Comparison of ENCODE assay signal across 8 cellular contexts in the genomic region with DNA sequence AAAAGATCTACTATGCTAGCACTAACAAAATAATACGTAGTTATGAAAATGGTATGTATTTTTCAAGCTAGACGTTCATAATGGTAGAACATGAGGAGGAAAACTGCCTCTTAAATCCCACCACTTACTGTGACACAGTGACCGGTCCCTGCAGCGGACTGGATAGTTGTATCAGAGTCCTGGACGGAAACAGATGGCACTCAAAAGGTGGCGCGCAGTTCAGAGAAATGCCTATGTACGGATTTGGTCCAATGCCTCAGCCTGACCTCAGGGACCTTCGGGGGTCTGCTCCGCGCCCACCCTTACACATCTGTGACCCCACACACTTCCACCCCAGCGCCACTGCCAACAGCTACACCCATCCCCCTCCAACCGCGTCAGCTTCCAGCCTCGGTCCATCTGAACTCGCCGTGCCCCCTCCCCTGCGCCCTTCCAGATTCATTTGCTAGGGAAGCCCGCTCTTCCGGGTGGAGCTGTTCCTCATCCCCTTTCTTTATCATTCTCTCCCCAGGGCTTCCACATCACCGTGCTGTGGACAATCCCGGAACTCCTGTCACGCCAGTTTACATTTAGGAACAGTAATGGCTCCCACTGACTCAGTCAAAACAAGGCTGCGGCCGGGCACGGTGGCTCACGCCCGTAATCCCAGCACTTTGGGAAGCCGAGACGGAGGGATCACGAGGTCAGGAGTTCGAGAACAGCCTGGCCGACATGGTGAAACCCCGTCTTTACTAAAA. TPM values are rescaled to one million over a fixed set of nuclear protein-coding genes. Genes with fewer than 3 reads are reported as not detected.
DNase-seq lines count a peak whose midpoint lies in the region; ATAC-seq and TF ChIP-seq lines count a peak whose summit lies in the region.

No MANE protein-coding gene starts in this region.

- no peaks in the 10 kb centered on the region for H3K9me3 ChIP-seq in BLaER1 treated with 17β-estradiol and CSF1 and Interleukin-3, amounts not matched to agents 10 nM and 100 nM (replicated peaks in 1 of 11)

- no peaks in the 10 kb centered on the region for H3K9me3 Mint-ChIP-seq in nephron progenitor cell

- no peaks in the 10 kb centered on the region for H3K27me3 ChIP-seq in BLaER1 treated with 17β-estradiol and CSF1 and Interleukin-3, amounts not matched to agents 10 nM and 100 nM
- no peaks in the 10 kb centered on the region for H3K27me3 ChIP-seq in foreskin keratinocyte

- peaks cover 31% of the 10 kb centered on the region for H3K36me3 Mint-ChIP-seq in nephron progenitor cell (ENCODE audit: low read depth)

- peaks cover 35 to 55% (median 41%) of the 10 kb centered on the region in 10 experiments for H3K4me1 ChIP-seq in BLaER1 treated with 17β-estradiol and CSF1 and Interleukin-3, amounts not matched to agents 10 nM and 100 nM
- H3K4me1 ChIP-seq in foreskin keratinocyte, result peaks cover 9% of the 10 kb centered on the region

- H4K20me1 ChIP-seq in BLaER1 treated with 17β-estradiol and CSF1 and Interleukin-3, amounts not matched to agents 10 nM and 100 nM, result peaks cover 38 to 45% (median 39%) of the 10 kb centered on the region in 11 experiments

- H3K27ac ChIP-seq in BLaER1 treated with 17β-estradiol and CSF1 and Interleukin-3, amounts not matched to agents 10 nM and 100 nM, result peak overlapping the region; percentile 94 to 99 (median 95)
- peak overlapping the region; percentile 94 for H3K27ac ChIP-seq in foreskin keratinocyte

- H3K4me3 Mint-ChIP-seq in nephron progenitor cell, result peak overlapping the region; percentile 100

- DNase-seq in NCI-H748 (lab: John Stamatoyannopoulos, UW; ENCODE audit: unreplicated experiment) (peak; percentile 47), foreskin keratinocyte (peak in 1 of 2 donors; percentile 51), nephron progenitor cell (peak; percentile 63), ureter (ENCODE audit: low spot score) (peak; percentile 67), occipital lobe (lab: John Stamatoyannopoulos, UW) (no peak)
- peak; percentile 35 for DNase-seq in activated effector memory CD4-positive, alpha-beta T cell treated with Interleukin-2 at 50 U/mL for 16 hours

- H3K27ac Mint-ChIP-seq in nephron progenitor cell, result peak overlapping the region; percentile 100

- H3K27me3 Mint-ChIP-seq in nephron progenitor cell (ENCODE audit: low read depth, poor library complexity), result peaks cover 6% of the 10 kb centered on the region

- peak overlapping the region; percentile 92 to 99 (median 95) for H3K9ac ChIP-seq in BLaER1 treated with 17β-estradiol and CSF1 and Interleukin-3, amounts not matched to agents 10 nM and 100 nM

- peak overlapping the region; percentile 79 to 94 (median 90) for H3K4me3 ChIP-seq in BLaER1 treated with 17β-estradiol and CSF1 and Interleukin-3, amounts not matched to agents 10 nM and 100 nM

- peaks cover 37% of the 10 kb centered on the region for H3K4me1 Mint-ChIP-seq in nephron progenitor cell

- no peak for TF ChIP-seq CTCF in foreskin keratinocyte (conservative IDR thresholded peaks at IDR 0.05)
- TF ChIP-seq CTCF in nephron progenitor cell (IDR thresholded peaks at IDR 0.05), result no peak

- peak overlapping the region; percentile 90 to 99 (median 97) for H3K4me2 ChIP-seq in BLaER1 treated with 17β-estradiol and CSF1 and Interleukin-3, amounts not matched to agents 10 nM and 100 nM

- peak; percentile 20 for ATAC-seq in GM21737 (IDR thresholded peaks at IDR 0.05; ENCODE audit: unreplicated experiment)
- peak; percentile 48 for ATAC-seq in foreskin keratinocyte

- H3K36me3 ChIP-seq in BLaER1 treated with 17β-estradiol and CSF1 and Interleukin-3, amounts not matched to agents 10 nM and 100 nM, result peaks cover 43 to 66% (median 56%) of the 10 kb centered on the region in 11 experiments

RNA-seq across cellular contexts. Expression of a gene that starts 0.8 kb away (rescaled TPM):
- 31.1 and 43.5 TPM in 2 replicates for total RNA-seq in foreskin keratinocyte
- polyA plus RNA-seq in foreskin keratinocyte, result 34.1 and 41.2 TPM in 2 replicates
- total RNA-seq in ureter, result 269 TPM
- 14.5 TPM for total RNA-seq in occipital lobe

RNA-seq across cellular contexts. Expression of a gene that starts 15.4 kb away (rescaled TPM):
- 4.8 and 5.0 TPM in 2 replicates for total RNA-seq in foreskin keratinocyte
- 4.1 and 5.2 TPM in 2 replicates for polyA plus RNA-seq in foreskin keratinocyte
- 10.2 TPM for total RNA-seq in ureter
- 5.9 TPM for total RNA-seq in occipital lobe

RNA-seq across cellular contexts. Expression of a gene that starts 24.9 kb away (rescaled TPM):
- total RNA-seq in foreskin keratinocyte (27.1 and 32.1 TPM in 2 replicates), ureter (77.0 TPM), occipital lobe (1.2 TPM)
- polyA plus RNA-seq in foreskin keratinocyte, result 43.4 and 66.8 TPM in 2 replicates

RNA-seq across cellular contexts. Expression of a gene that starts 32.9 kb away (rescaled TPM):
- total RNA-seq in foreskin keratinocyte (not detected in 2 replicates), ureter (2.7 TPM), occipital lobe (74.7 TPM)
- polyA plus RNA-seq in foreskin keratinocyte, result not detected in 2 replicates

RNA-seq across cellular contexts. Expression of a gene that starts 54.4 kb away (rescaled TPM):
- total RNA-seq in foreskin keratinocyte, result not detected in 2 replicates
- polyA plus RNA-seq in foreskin keratinocyte, result not detected in 2 replicates
- total RNA-seq in ureter, result not detected
- total RNA-seq in occipital lobe, result not detected

Comparison
In these comparisons a context has a peak if more than half of its experiments do, and no peak if none do; other contexts are left out.
1. RNA of a gene that starts 24.9 kb away (total RNA-seq): 77.0 TPM in ureter (single experiment) and 27.1 to 32.1 TPM in foreskin keratinocyte; 1.2 TPM in occipital lobe (single experiment); every median in the first group is over 10 times any median in the second.